In genomic region chr19:40811478-40812341, GRCh38 we compare ENCODE assay signal across 9 cellular contexts. TPM values are rescaled to one million over a fixed set of nuclear protein-coding genes. Genes with fewer than 3 reads are reported as not detected.
DNase-seq lines count a peak whose midpoint lies in the region; ATAC-seq and TF ChIP-seq lines count a peak whose summit lies in the region.
"Had no signal": no experiment of that assay in that cellular context is flagged by ENCODE, and none has a peak within 500 bp of the region (broad histone marks: within the 10 kb centered on the region; RNA-seq: fewer than 3 reads in every experiment).

No MANE protein-coding gene starts in this region.

- H2AFZ ChIP-seq in trophoblast cell (ENCODE audit: insufficient read depth, low read length, poor library complexity): peak overlapping the region; percentile 31

- peak overlapping the region; percentile 11 for H2BK120ac ChIP-seq in trophoblast cell (ENCODE audit: insufficient read depth, low read length, poor library complexity)

- no peaks in the 10 kb centered on the region for H3K27me3 ChIP-seq in trophoblast cell (ENCODE audit: insufficient read depth, low read length)
- H3K27me3 ChIP-seq: right lobe of liver had no signal

- peaks cover 2% of the 10 kb centered on the region for H3K79me2 ChIP-seq in trophoblast cell (ENCODE audit: control insufficient read depth, insufficient read depth, low read length, poor library complexity)

- peaks cover 3% of the 10 kb centered on the region for H3K79me1 ChIP-seq in trophoblast cell (ENCODE audit: low read length)

- H3K4me1 ChIP-seq in ES-I3 (ENCODE audit: insufficient read depth, low read length) (peaks cover 26% of the 10 kb centered on the region), trophoblast cell (ENCODE audit: control insufficient read depth in 1 of 2, insufficient read depth in 2 of 2, low read length in 2 of 2) (peaks cover 17 to 20% of the 10 kb centered on the region in 2 experiments)
- H3K4me1 ChIP-seq: right lobe of liver had no signal

- WGBS in trophoblast cell (ENCODE audit: extremely low coverage, insufficient coverage, insufficient read length): no CpG with 5 or more reads among the region's 35 CpGs

- DNase-seq in SK-N-MC (ENCODE audit: low read depth, low spot score) (no peak), epithelial cell of proximal tubule (ENCODE audit: low read depth) (no peak), trophoblast cell (no peak), superior temporal gyrus (ENCODE audit: extremely low spot score) (no peak), SIG-M5 (lab: John Stamatoyannopoulos, UW) (no peak), NCI-H1694 treated with DMSO at 0.1 percent for 48 hours (lab: John Stamatoyannopoulos, UW) (no peak)

- peak overlapping the region; percentile 33 for H3K18ac ChIP-seq in trophoblast cell (ENCODE audit: low read length)

- peak overlapping the region; percentile 82 for H4K8ac ChIP-seq in trophoblast cell (ENCODE audit: low read depth, low read length)

- ATAC-seq in HG02763 (IDR thresholded peaks at IDR 0.05; ENCODE audit: unreplicated experiment): no peak

- H2BK12ac ChIP-seq in trophoblast cell (ENCODE audit: low read length): no peak overlapping the region

- H3K9me3 ChIP-seq in ES-I3 (ENCODE audit: control insufficient read depth, insufficient read depth, low read length) (no peaks in the 10 kb centered on the region), SK-N-MC (ENCODE audit: low read depth, low read length) (no peaks in the 10 kb centered on the region), trophoblast cell (ENCODE audit: insufficient read depth, low read depth, low read length) (no peaks in the 10 kb centered on the region)
- H3K9me3 ChIP-seq: right lobe of liver had no signal

- TF ChIP-seq CTCF in epithelial cell of proximal tubule (conservative IDR thresholded peaks at IDR 0.05; ENCODE audit: low read depth, low read length): no peak

- H3K9ac ChIP-seq in ES-I3 (ENCODE audit: low read depth, low read length): peak overlapping the region; percentile 63; the same call in 1 of the 2 replicates
- H3K9ac ChIP-seq in SK-N-MC (ENCODE audit: insufficient read length): peak overlapping the region; percentile 78
- H3K9ac ChIP-seq in trophoblast cell (ENCODE audit: low read length): no peak overlapping the region

- H3K4ac ChIP-seq in trophoblast cell (ENCODE audit: low read depth, low read length): no peak overlapping the region

- H3K27ac ChIP-seq in SK-N-MC (peak overlapping the region; percentile 2; the same call in 1 of the 2 replicates), trophoblast cell (ENCODE audit: low read depth, low read length) (peak overlapping the region; percentile 14)

- peak overlapping the region; percentile 68 for H3K14ac ChIP-seq in trophoblast cell (ENCODE audit: low read length)

- H3K23ac ChIP-seq in trophoblast cell (ENCODE audit: low read length): no peak overlapping the region

- H3K4me3 ChIP-seq in SK-N-MC (peak overlapping the region; percentile 76), epithelial cell of proximal tubule (ENCODE audit: low read depth, low read length) (peak overlapping the region; percentile 47), trophoblast cell (ENCODE audit: low read depth, low read length) (peak overlapping the region; percentile 34)

- peak overlapping the region; percentile 47 for H3K4me2 ChIP-seq in trophoblast cell (ENCODE audit: low read length)

- peak overlapping the region; percentile 6 for H4K12ac ChIP-seq in trophoblast cell (ENCODE audit: low read depth, low read length)

- no peak overlapping the region for H2BK5ac ChIP-seq in trophoblast cell (ENCODE audit: low read depth, low read length, poor library complexity)

- peak overlapping the region; percentile 70 for H4K91ac ChIP-seq in trophoblast cell (ENCODE audit: low read depth, low read length)

- peak overlapping the region; percentile 37 for H2AK5ac ChIP-seq in trophoblast cell (ENCODE audit: low read length)

- no peaks in the 10 kb centered on the region for H3K36me3 ChIP-seq in ES-I3 (ENCODE audit: insufficient read depth, low read length)
- peaks cover 16% of the 10 kb centered on the region; the same call in 1 of the 2 replicates for H3K36me3 ChIP-seq in SK-N-MC (ENCODE audit: insufficient read depth, low read length)
- H3K36me3 ChIP-seq in trophoblast cell (ENCODE audit: control insufficient read depth in 1 of 2, insufficient read depth in 2 of 2, low read length in 2 of 2): peaks cover 25 to 26% of the 10 kb centered on the region in 2 experiments

RNA-seq across cellular contexts. Expression of gene EGLN2, which starts 12.7 kb away (rescaled TPM):
- 78.9 and 90.3 TPM in 2 replicates for total RNA-seq in epithelial cell of proximal tubule
- polyA plus RNA-seq in trophoblast cell (2013): 84.0 and 84.3 TPM in 2 replicates

RNA-seq across cellular contexts. Expression of gene RAB4B, which starts 33.7 kb away (rescaled TPM):
- total RNA-seq in epithelial cell of proximal tubule: 20.6 and 23.6 TPM in 2 replicates
- 16.0 and 16.2 TPM in 2 replicates for polyA plus RNA-seq in trophoblast cell (2013)

RNA-seq across cellular contexts. Expression of gene MIA, which starts 36.4 kb away (rescaled TPM):
- 0.80 TPM in 1 of 2 replicates, not detected in the other for total RNA-seq in epithelial cell of proximal tubule
- polyA plus RNA-seq in trophoblast cell (2013): 2.0 and 2.1 TPM in 2 replicates

RNA-seq across cellular contexts. Expression of gene CYP2A6, which starts 38.5 kb away (rescaled TPM):
- not detected in 2 replicates for total RNA-seq in epithelial cell of proximal tubule
- polyA plus RNA-seq in trophoblast cell (2013): not detected in 2 replicates
